ENCODE assay signal across 1 cellular context in genomic region chr14:73236157-73236556, GRCh38.
A peak's percentile ranks its signal among the peaks of the same experiment; 100 is the strongest.
TF ChIP-seq lines count a peak whose summit lies in the region.

No MANE protein-coding gene starts in this region.

TF ChIP-seq in WTC11, 78 proteins besides CTCF, POLR2A, EP300 and RAD21 (continued from another document):
- TF ChIP-seq ATF6 (CRISPR knock-in tag; IDR thresholded peaks at IDR 0.05), result no peak
- no peak for TF ChIP-seq ZNF138 (CRISPR knock-in tag; conservative IDR thresholded peaks at IDR 0.05)
- no peak for TF ChIP-seq ATF1 (CRISPR knock-in tag; IDR thresholded peaks at IDR 0.05)
- TF ChIP-seq, protein P1, sequence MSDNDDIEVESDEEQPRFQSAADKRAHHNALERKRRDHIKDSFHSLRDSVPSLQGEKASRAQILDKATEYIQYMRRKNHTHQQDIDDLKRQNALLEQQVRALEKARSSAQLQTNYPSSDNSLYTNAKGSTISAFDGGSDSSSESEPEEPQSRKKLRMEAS (CRISPR knock-in tag; IDR thresholded peaks at IDR 0.05), result peak; percentile 27; the same call in 1 of the 2 replicates
- no peak for TF ChIP-seq TCF7 (CRISPR knock-in tag; IDR thresholded peaks at IDR 0.05; ENCODE audit: low read depth)
- no peak for TF ChIP-seq ZNF416 (CRISPR knock-in tag; IDR thresholded peaks at IDR 0.05)
- TF ChIP-seq FOXP1 (CRISPR knock-in tag; IDR thresholded peaks at IDR 0.05; ENCODE audit: borderline replicate concordance), result no peak
- no peak for TF ChIP-seq JUN (CRISPR knock-in tag; IDR thresholded peaks at IDR 0.05)
- TF ChIP-seq, protein P2, sequence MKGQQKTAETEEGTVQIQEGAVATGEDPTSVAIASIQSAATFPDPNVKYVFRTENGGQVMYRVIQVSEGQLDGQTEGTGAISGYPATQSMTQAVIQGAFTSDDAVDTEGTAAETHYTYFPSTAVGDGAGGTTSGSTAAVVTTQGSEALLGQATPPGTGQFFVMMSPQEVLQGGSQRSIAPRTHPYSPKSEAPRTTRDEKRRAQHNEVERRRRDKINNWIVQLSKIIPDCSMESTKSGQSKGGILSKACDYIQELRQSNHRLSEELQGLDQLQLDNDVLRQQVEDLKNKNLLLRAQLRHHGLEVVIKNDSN (CRISPR knock-in tag; IDR thresholded peaks at IDR 0.05), result no peak
- TF ChIP-seq ETV6 (CRISPR knock-in tag; IDR thresholded peaks at IDR 0.05), result 0 out of 2 replicates have a peak, but pooled peaks have one; percentile 19
- no peak for TF ChIP-seq OVOL2 (CRISPR knock-in tag; IDR thresholded peaks at IDR 0.05; ENCODE audit: borderline replicate concordance)
- peak; percentile 29; the same call in 1 of the 2 replicates for TF ChIP-seq FOXK1 (CRISPR knock-in tag; IDR thresholded peaks at IDR 0.05)
- no peak for TF ChIP-seq ZNF263 (CRISPR knock-in tag; IDR thresholded peaks at IDR 0.05; ENCODE audit: low read depth)
- TF ChIP-seq GABPB1 (CRISPR knock-in tag; IDR thresholded peaks at IDR 0.05), result no peak
- TF ChIP-seq, protein P3, sequence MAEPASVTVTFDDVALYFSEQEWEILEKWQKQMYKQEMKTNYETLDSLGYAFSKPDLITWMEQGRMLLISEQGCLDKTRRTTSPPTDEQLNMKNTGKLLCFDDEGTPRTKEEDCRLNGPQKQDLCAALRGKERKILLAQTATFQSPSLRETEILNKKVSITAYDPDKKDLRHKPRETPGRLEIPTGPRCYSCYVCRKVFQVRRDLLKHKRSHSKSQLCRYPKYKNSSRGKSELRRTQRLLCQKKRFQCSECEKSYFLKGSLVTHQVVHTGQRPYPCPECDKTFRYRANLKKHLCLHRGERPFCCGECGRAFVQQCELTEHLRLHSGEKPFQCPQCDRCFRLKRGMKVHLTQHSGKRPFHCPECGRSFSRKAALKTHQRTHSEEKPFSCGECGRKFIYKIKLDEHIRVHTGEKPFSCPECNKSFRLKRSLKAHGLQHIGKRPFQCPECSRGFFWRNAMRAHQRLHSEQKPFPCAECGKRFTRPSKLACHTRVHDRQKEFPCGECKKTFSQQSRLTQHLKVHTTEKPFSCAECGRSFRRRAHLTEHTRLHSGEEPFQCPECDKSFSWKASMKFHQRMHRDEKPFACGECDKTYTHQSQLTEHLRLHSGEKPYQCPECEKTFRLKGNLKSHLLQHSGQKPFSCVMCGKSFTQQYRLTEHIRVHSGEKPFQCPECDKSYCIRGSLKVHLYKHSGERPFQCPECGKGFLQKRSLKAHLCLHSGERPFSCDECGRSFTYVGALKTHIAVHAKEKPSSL (CRISPR knock-in tag; conservative IDR thresholded peaks at IDR 0.05), result no peak
- TF ChIP-seq ZNF219 (CRISPR knock-in tag; IDR thresholded peaks at IDR 0.05; ENCODE audit: borderline replicate concordance), result no peak
- TF ChIP-seq CREB1 (CRISPR knock-in tag; IDR thresholded peaks at IDR 0.05), result no peak
- TF ChIP-seq ZNF423 (CRISPR knock-in tag; IDR thresholded peaks at IDR 0.05), result no peak; the same call in 1 of the 2 replicates
- no peak; the same call in 1 of the 2 replicates for TF ChIP-seq TEAD1 (CRISPR knock-in tag; IDR thresholded peaks at IDR 0.05)
- TF ChIP-seq CBFB (CRISPR knock-in tag; IDR thresholded peaks at IDR 0.05; ENCODE audit: low read depth), result no peak
- no peak for TF ChIP-seq ZNF232 (CRISPR knock-in tag; IDR thresholded peaks at IDR 0.05)
